Comparison of ENCODE assay signal across 9 cellular contexts in genomic region chr12:57487055-57487596, GRCh38. TPM values are rescaled to one million over a fixed set of nuclear protein-coding genes. Genes with fewer than 3 reads are reported as not detected.
DNase-seq lines count a peak whose midpoint lies in the region; TF ChIP-seq lines count a peak whose summit lies in the region.
"Had no signal": no experiment of that assay in that cellular context is flagged by ENCODE, and none has a peak within 500 bp of the region (broad histone marks: within the 10 kb centered on the region; RNA-seq: fewer than 3 reads in every experiment).

No MANE protein-coding gene starts in this region.

- H3K4me3 Mint-ChIP-seq in Calu3 (ENCODE audit: low read depth, unreplicated experiment) (peak overlapping the region; percentile 93), endothelial cell (ENCODE audit: unreplicated experiment) (peak overlapping the region; percentile 67)

- H3K27ac ChIP-seq in OCI-LY1 (ENCODE audit: low read depth, low read length, poor library complexity, severe bottlenecking) (no peak overlapping the region), prostate gland (no peak overlapping the region)

- no peaks in the 10 kb centered on the region for H3K9me3 Mint-ChIP-seq in Calu3 (ENCODE audit: low read depth, unreplicated experiment)
- no peaks in the 10 kb centered on the region for H3K9me3 Mint-ChIP-seq in endothelial cell (ENCODE audit: unreplicated experiment)

- H3K36me3 ChIP-seq in OCI-LY1 (ENCODE audit: insufficient read depth, low read length) (peaks cover 32% of the 10 kb centered on the region), prostate gland (peaks cover 0 to 3% of the 10 kb centered on the region in 2 donors)

- peaks cover 16% of the 10 kb centered on the region for H3K27me3 Mint-ChIP-seq in Calu3 (ENCODE audit: unreplicated experiment)
- peaks cover 3% of the 10 kb centered on the region for H3K27me3 Mint-ChIP-seq in endothelial cell (ENCODE audit: unreplicated experiment)

- CTCF ChIA-PET in Calu3 (lab: Charles Lee), result no interaction called here

- WGBS in prostate gland, result 87% methylated on average over 27 of the region's 27 CpGs

- H3K4me3 ChIP-seq in OCI-LY1 (ENCODE audit: low read depth, low read length, poor library complexity, severe bottlenecking), result peak overlapping the region; percentile 97
- H3K4me3 ChIP-seq in prostate gland, result peak overlapping the region; percentile 62 to 75

- no TSS peak for BruUV-seq in Calu3 (replicated peaks; lab: Mats Ljungman, UMichigan)

- TF ChIP-seq CTCF in Calu3 (IDR thresholded peaks at IDR 0.05; ENCODE audit: unreplicated experiment), result no peak
- no peak for TF ChIP-seq CTCF in OCI-LY1 (IDR thresholded peaks at IDR 0.05; ENCODE audit: low read length)
- no peak for TF ChIP-seq CTCF in endothelial cell (IDR thresholded peaks at IDR 0.05; ENCODE audit: unreplicated experiment)
- TF ChIP-seq CTCF in prostate gland (IDR thresholded peaks at IDR 0.05), result no peak
- TF ChIP-seq CTCF in GM13977 (IDR thresholded peaks at IDR 0.05; ENCODE audit: extremely low read depth, insufficient read depth, missing control alignments), result no peak

- no peaks in the 10 kb centered on the region for H3K9me2 ChIP-seq in OCI-LY1 (ENCODE audit: low read depth, low read length)

- H4K20me1 ChIP-seq in OCI-LY1 (ENCODE audit: insufficient read depth, low read length), result no peaks in the 10 kb centered on the region

- no peaks in the 10 kb centered on the region for H3K9me3 ChIP-seq in OCI-LY1 (ENCODE audit: low read length)
- H3K9me3 ChIP-seq in prostate gland, result no peaks in the 10 kb centered on the region

- 0 out of 2 replicates have a peak overlapping the region, but pooled peaks have one; percentile 5 for H2AFZ ChIP-seq in OCI-LY1 (ENCODE audit: low read length)

- H3K9ac ChIP-seq in OCI-LY1 (ENCODE audit: low read length), result peak overlapping the region; percentile 8; the same call in 1 of the 2 replicates

- peaks cover 9% of the 10 kb centered on the region for H3K4me1 Mint-ChIP-seq in Calu3 (ENCODE audit: low read depth, unreplicated experiment)
- H3K4me1 Mint-ChIP-seq in endothelial cell (ENCODE audit: unreplicated experiment), result peaks cover 12% of the 10 kb centered on the region

- no peaks in the 10 kb centered on the region for H3K27me3 ChIP-seq in OCI-LY1 (ENCODE audit: insufficient read depth, low read length)
- no peaks in the 10 kb centered on the region for H3K27me3 ChIP-seq in prostate gland (replicated peaks; ENCODE audit: insufficient read depth)

- H3K4me1 ChIP-seq in OCI-LY1 (ENCODE audit: insufficient read depth, low read length, severe bottlenecking) (peaks cover 17% of the 10 kb centered on the region), prostate gland (replicated peaks) (peaks cover 10% of the 10 kb centered on the region)

- DNase-seq in Calu3 (no peak), endothelial cell (ENCODE audit: low spot score) (no peak), prostate gland (ENCODE audit: low spot score) (no peak), NCI-H2081 treated with DMSO at 0.1 percent for 48 hours (lab: John Stamatoyannopoulos, UW) (no peak), ureter (ENCODE audit: low spot score) (no peak), GM13977 (ENCODE audit: low spot score) (no peak), A172 (ENCODE audit: low spot score) (no peak)

- H3F3A ChIP-seq in OCI-LY1 (ENCODE audit: insufficient read depth, low read length), result no peaks in the 10 kb centered on the region

- H3K36me3 Mint-ChIP-seq in Calu3 (ENCODE audit: insufficient read depth, unreplicated experiment) (peaks cover 46% of the 10 kb centered on the region), endothelial cell (ENCODE audit: low read depth, unreplicated experiment) (peaks cover 33% of the 10 kb centered on the region)

- H3K27ac Mint-ChIP-seq in Calu3 (ENCODE audit: unreplicated experiment) (no peak overlapping the region), endothelial cell (ENCODE audit: unreplicated experiment) (no peak overlapping the region)

- TF ChIP-seq POLR2A in prostate gland (IDR thresholded peaks at IDR 0.05), result no peak

- H3K4me2 ChIP-seq in OCI-LY1 (ENCODE audit: low read length), result peak overlapping the region; percentile 43

- intact Hi-C loops in Calu3 (cut with micrococcal nuclease; ENCODE audit: unreplicated experiment) (no loop called here), prostate gland (cut with DNase I) (no loop called here)

- H3K79me2 ChIP-seq in OCI-LY1 (ENCODE audit: insufficient read depth, low read length), result peaks cover 16% of the 10 kb centered on the region

- in situ Hi-C loops in GM13977 (cut with MboI; ENCODE audit: low pct_unique_long_range_greater_than_20kb, low sequenced_read_pairs, unreplicated experiment), result no loop called here

RNA-seq across cellular contexts. Expression of gene MARS1, which starts 0.7 kb away (rescaled TPM):
- total RNA-seq in Calu3 (2022) (358 and 369 TPM in 2 replicates), endothelial cell (ENCODE audit: unreplicated experiment) (183 TPM), prostate gland (10 to 100 TPM; 67.2 to 90.0 TPM), ureter (327 TPM)
- total RNA-seq in A172 (2014; rRNA removed; shearing (Covaris generic)), result 86.0 and 319 TPM in 2 replicates

RNA-seq across cellular contexts. Expression of gene ARHGAP9, which starts 7.5 kb away (rescaled TPM):
- 0.39 TPM in 1 of 2 replicates, not detected in the other for total RNA-seq in Calu3 (2022)
- total RNA-seq in endothelial cell (ENCODE audit: unreplicated experiment), result 65.4 TPM
- total RNA-seq in prostate gland, result 10 to 100 TPM in 1 of 2 donors, 1 to 10 TPM in 1; 3.5 to 13.6 TPM
- 10.0 TPM for total RNA-seq in ureter
- total RNA-seq in A172 (2014; rRNA removed; shearing (Covaris generic)), result 0.43 and 0.79 TPM in 2 replicates

RNA-seq across cellular contexts. Expression of gene GLI1, which starts 27.5 kb away (rescaled TPM):
- 0.54 and 0.61 TPM in 2 replicates for total RNA-seq in Calu3 (2022)
- total RNA-seq in endothelial cell (ENCODE audit: unreplicated experiment), result 0.77 TPM
- total RNA-seq in prostate gland, result 10 to 100 TPM in 1 of 2 donors, 1 to 10 TPM in 1; 1.7 to 11.5 TPM
- 4.2 TPM for total RNA-seq in ureter
- total RNA-seq in A172 (2014; rRNA removed; shearing (Covaris generic)), result 0.19 and 4.1 TPM in 2 replicates

RNA-seq across cellular contexts. Expression of gene INHBE, which starts 32.0 kb away (rescaled TPM):
- 0.38 and 0.64 TPM in 2 replicates for total RNA-seq in Calu3 (2022)
- not detected for total RNA-seq in endothelial cell (ENCODE audit: unreplicated experiment)
- total RNA-seq in prostate gland, result not detected
- 0.23 TPM for total RNA-seq in ureter
- total RNA-seq in A172 (2014; rRNA removed; shearing (Covaris generic)), result 0.14 and 0.17 TPM in 2 replicates
- total RNA-seq: frontal cortex had no signal

RNA-seq across cellular contexts. Expression of gene DDIT3, which starts 33.2 kb away (rescaled TPM):
- total RNA-seq in Calu3 (2022) (70.2 and 80.5 TPM in 2 replicates), endothelial cell (ENCODE audit: unreplicated experiment) (4.2 TPM), prostate gland (10 to 100 TPM; 39.0 to 51.8 TPM), ureter (30.8 TPM)
- 45.3 and 46.9 TPM in 2 replicates for total RNA-seq in A172 (2014; rRNA removed; shearing (Covaris generic))
